Comparison of ENCODE assay signal across 16 cellular contexts in genomic region chr19:13537454-13537853, GRCh38. TPM values are rescaled to one million over a fixed set of nuclear protein-coding genes. Genes with fewer than 3 reads are reported as not detected.
A peak's percentile ranks its signal among the peaks of the same experiment; 100 is the strongest.
DNase-seq lines count a peak whose midpoint lies in the region; ATAC-seq and TF ChIP-seq lines count a peak whose summit lies in the region.
"Had no signal": no experiment of that assay in that cellular context is flagged by ENCODE, and none has a peak within 500 bp of the region (broad histone marks: within the 10 kb centered on the region; RNA-seq: fewer than 3 reads in every experiment).

No MANE protein-coding gene starts in this region.

- POLR2A ChIA-PET in A673 (lab: Charles Lee; ENCODE audit: low non-redundant PET): no interaction called here

- H3K4me1 ChIP-seq in A673 (ENCODE audit: insufficient read depth, low read length, poor library complexity, severe bottlenecking): no peaks in the 10 kb centered on the region
- H3K4me1 ChIP-seq: prostate gland had no signal

- no peaks in the 10 kb centered on the region for H3K27me3 ChIP-seq in A673 (replicated peaks; ENCODE audit: insufficient read depth, low read depth, low read length, poor library complexity)

- no peak overlapping the region for H3K4me3 ChIP-seq in A673 (ENCODE audit: low read depth, low read length, poor library complexity, severe bottlenecking)
- no peak overlapping the region for H3K4me3 ChIP-seq in Jurkat, Clone E6-1 (ENCODE audit: low read length)
- H3K4me3 ChIP-seq: GM12878, prostate gland had no signal

- TF ChIP-seq CTCF in A673 (conservative IDR thresholded peaks at IDR 0.05; ENCODE audit: low read depth, low read length): no peak

- H3K36me3 ChIP-seq in A673 (ENCODE audit: insufficient read depth, low read length, poor library complexity, severe bottlenecking): no peaks in the 10 kb centered on the region
- H3K36me3 ChIP-seq: prostate gland had no signal

- in situ Hi-C loops in SK-MEL-5 (cut with HindIII; ENCODE audit: low pct_unique_long_range_greater_than_20kb, low sequenced_read_pairs): no loop called here

- H3K9me3 ChIP-seq in A673 (ENCODE audit: low read depth, low read length, poor library complexity, severe bottlenecking): no peaks in the 10 kb centered on the region
- H3K9me3 ChIP-seq: prostate gland had no signal

- peak; percentile 35 for DNase-seq in A673 (ENCODE audit: low spot score)
- DNase-seq in Jurkat, Clone E6-1 (ENCODE audit: low read depth, low spot score): peak; percentile 10
- peak; percentile 58 for DNase-seq in NCI-H2227 (lab: John Stamatoyannopoulos, UW; ENCODE audit: unreplicated experiment)
- DNase-seq in SK-MEL-5 (ENCODE audit: low read depth, low spot score): peak; percentile 3
- no peak for DNase-seq in sciatic nerve (ENCODE audit: low spot score)
- no peak for DNase-seq in dermis blood vessel endothelial cell
- no peak for DNase-seq in left lobe of liver (ENCODE audit: low spot score)
- no peak for DNase-seq in stimulated activated CD8-positive, alpha-beta memory T cell treated with anti-CD3 and anti-CD28 coated beads, Interleukin-4, amount 100 ng/mL, for 48 hours
- DNase-seq: activated CD4-positive, CD25-positive, alpha-beta regulatory T cell treated with anti-CD3 and anti-CD28 coated beads, Interleukin-2, amount 50 U/mL, for 72 hours; activated CD8-positive, alpha-beta memory T cell treated with anti-CD3 and anti-CD28 coated beads, Interleukin-2, amount 50 U/mL, for 4 hours; activated naive CD8-positive, alpha-beta T cell treated with anti-CD3 and anti-CD28 coated beads, Interleukin-2, amount 50 U/mL, for 24 hours; DMS153; left colon; trophoblast cell had no signal

- intact Hi-C loops in A673 (cut with micrococcal nuclease; ENCODE audit: unreplicated experiment) (no loop called here), sciatic nerve (cut with DNase I) (no loop called here)

- no peak for ATAC-seq in sciatic nerve
- no peak for ATAC-seq in left lobe of liver
- ATAC-seq: activated naive CD8-positive, alpha-beta T cell treated with anti-CD3 and anti-CD28 coated beads, Interleukin-2, amount 50 U/mL, for 24 hours; GM12878; left colon had no signal

- H3K27ac ChIP-seq in A673 (ENCODE audit: low read depth, low read length, poor library complexity, severe bottlenecking): no peak overlapping the region
- H3K27ac ChIP-seq: prostate gland had no signal

- BruUV-seq in A673 (replicated peaks; lab: Mats Ljungman, UMichigan): no TSS peak

- CTCF ChIA-PET in A673 (lab: Charles Lee): no interaction called here

RNA-seq across cellular contexts. Expression of gene CACNA1A, which starts 31.2 kb away (rescaled TPM):
- total RNA-seq in A673 (2021) (2.9 and 3.2 TPM in 2 replicates), sciatic nerve (37.4 TPM), dermis blood vessel endothelial cell (0.14 and 0.17 TPM in 2 replicates), left lobe of liver (0.30 TPM)
- 0.37 TPM for polyA plus RNA-seq in Jurkat, Clone E6-1 (2012; ENCODE audit: insufficient read depth, insufficient read length)
- total RNA-seq in SK-MEL-5 (2014; rRNA removed; shearing (Covaris generic)): not detected in 2 replicates
- polyA plus RNA-seq in SK-MEL-5 (2015; cell fraction: cytosol; rRNA removed): 0.22 TPM in 1 of 2 replicates, not detected in the other
- polyA plus RNA-seq in SK-MEL-5 (2015; cell fraction: nucleus; rRNA removed): 0.28 and 2.8 TPM in 2 replicates

Comparison
In these comparisons a context has a peak if more than half of its experiments do, and no peak if none do; other contexts are left out.
1. DNase-seq: peak in A673 (single experiment), Jurkat, Clone E6-1 (single experiment), NCI-H2227 (single experiment) and SK-MEL-5 (single experiment); none in sciatic nerve (single experiment), dermis blood vessel endothelial cell (single experiment), left lobe of liver (single experiment) and stimulated activated CD8-positive, alpha-beta memory T cell treated with anti-CD3 and anti-CD28 coated beads, Interleukin-4, amount 100 ng/mL, for 48 hours (single experiment).